ENCODE assay signal across 18 cellular contexts in genomic region chr6:2140438-2141128, GRCh38.
"Had no signal": no experiment of that assay in that cellular context is flagged by ENCODE, and none has a peak within 500 bp of the region (broad histone marks: within the 10 kb centered on the region; RNA-seq: fewer than 3 reads in every experiment).

No MANE protein-coding gene starts in this region.

- H3K36me3 Mint-ChIP-seq: activated CD4-positive, alpha-beta memory T cell treated with anti-CD3 and anti-CD28 coated beads for 36 hours; activated naive CD4-positive, alpha-beta T cell treated with anti-CD3 and anti-CD28 coated beads, Interleukin-2, amount 10 ng/mL, durations not matched to agents 7 days and 5 days had no signal

- H3K4me1 Mint-ChIP-seq: activated B cell treated with CpG ODN at 0.5 μM for 24 hours; activated naive CD4-positive, alpha-beta T cell treated with anti-CD3 and anti-CD28 coated beads, Interleukin-2, amount 10 ng/mL, durations not matched to agents 7 days and 5 days had no signal

- H3K36me3 ChIP-seq: heart right ventricle, prostate gland, right atrium auricular region, tibial artery had no signal

- H3K27ac ChIP-seq: heart right ventricle, prostate gland, right atrium auricular region, tibial artery had no signal

- H3K9me3 Mint-ChIP-seq: activated B cell treated with CpG ODN at 0.5 μM for 24 hours; activated CD4-positive, alpha-beta memory T cell treated with anti-CD3 and anti-CD28 coated beads for 36 hours; activated naive CD4-positive, alpha-beta T cell treated with anti-CD3 and anti-CD28 coated beads, Interleukin-2, amount 10 ng/mL, durations not matched to agents 7 days and 5 days; activated naive CD8-positive, alpha-beta T cell treated with anti-CD3 and anti-CD28 coated beads, Interleukin-2, amount 50 U/mL, for 24 hours; naive thymus-derived CD4-positive, alpha-beta T cell had no signal

- H3K27me3 Mint-ChIP-seq: activated B cell treated with CpG ODN at 0.5 μM for 24 hours; activated CD4-positive, alpha-beta memory T cell treated with anti-CD3 and anti-CD28 coated beads for 36 hours; activated CD4-positive, alpha-beta T cell treated with anti-CD3 and anti-CD28 coated beads for 36 hours; activated naive CD4-positive, alpha-beta T cell treated with anti-CD3 and anti-CD28 coated beads, Interleukin-2, amount 10 ng/mL, durations not matched to agents 7 days and 5 days; activated naive CD8-positive, alpha-beta T cell treated with anti-CD3 and anti-CD28 coated beads, Interleukin-2, amount 50 U/mL, for 24 hours had no signal

- H3K27me3 ChIP-seq: heart right ventricle, right atrium auricular region, tibial artery had no signal

- H3K9me3 ChIP-seq: heart right ventricle, prostate gland, right atrium auricular region, tibial artery had no signal

- H3K27ac Mint-ChIP-seq: activated B cell treated with CpG ODN at 0.5 μM for 24 hours; activated CD4-positive, alpha-beta memory T cell treated with anti-CD3 and anti-CD28 coated beads for 36 hours; activated CD4-positive, alpha-beta T cell treated with anti-CD3 and anti-CD28 coated beads for 36 hours; activated naive CD4-positive, alpha-beta T cell treated with anti-CD3 and anti-CD28 coated beads, Interleukin-2, amount 10 ng/mL, durations not matched to agents 7 days and 5 days; activated naive CD8-positive, alpha-beta T cell treated with anti-CD3 and anti-CD28 coated beads, Interleukin-2, amount 50 U/mL, for 24 hours; activated T-cell treated with anti-CD3 and anti-CD28 coated beads, Interleukin-2, amount 50 U/mL, for 72 hours; naive thymus-derived CD4-positive, alpha-beta T cell had no signal

- H3K4me3 Mint-ChIP-seq: activated B cell treated with CpG ODN at 0.5 μM for 24 hours; activated CD4-positive, alpha-beta memory T cell treated with anti-CD3 and anti-CD28 coated beads for 36 hours; activated CD4-positive, alpha-beta T cell treated with anti-CD3 and anti-CD28 coated beads for 36 hours; activated naive CD4-positive, alpha-beta T cell treated with anti-CD3 and anti-CD28 coated beads, Interleukin-2, amount 10 ng/mL, durations not matched to agents 7 days and 5 days; activated naive CD8-positive, alpha-beta T cell treated with anti-CD3 and anti-CD28 coated beads, Interleukin-2, amount 50 U/mL, for 24 hours; activated T-cell treated with anti-CD3 and anti-CD28 coated beads, Interleukin-2, amount 50 U/mL, for 72 hours; naive thymus-derived CD4-positive, alpha-beta T cell had no signal

- ATAC-seq: activated CD4-positive, alpha-beta T cell treated with anti-CD3 and anti-CD28 coated beads for 36 hours; activated naive CD8-positive, alpha-beta T cell treated with anti-CD3 and anti-CD28 coated beads, Interleukin-2, amount 50 U/mL, for 24 hours; activated T-cell treated with anti-CD3 and anti-CD28 coated beads, Interleukin-2, amount 50 U/mL, for 72 hours; heart right ventricle; naive thymus-derived CD4-positive, alpha-beta T cell had no signal

- H3K4me1 ChIP-seq: heart right ventricle, prostate gland, right atrium auricular region, tibial artery had no signal

- DNase-seq: activated B cell treated with CpG ODN at 0.5 μM for 24 hours; activated CD4-positive, alpha-beta memory T cell treated with anti-CD3 and anti-CD28 coated beads for 36 hours; activated CD4-positive, alpha-beta T cell treated with anti-CD3 and anti-CD28 coated beads for 36 hours; activated effector memory CD4-positive, alpha-beta T cell treated with Interleukin-2 at 50 U/mL for 16 hours; activated naive CD4-positive, alpha-beta T cell treated with anti-CD3 and anti-CD28 coated beads, Interleukin-2, amount 10 ng/mL, durations not matched to agents 7 days and 5 days; activated naive CD8-positive, alpha-beta T cell treated with anti-CD3 and anti-CD28 coated beads, Interleukin-2, amount 50 U/mL, for 24 hours; activated T-cell treated with anti-CD3 and anti-CD28 coated beads, Interleukin-2, amount 50 U/mL, for 72 hours; heart right ventricle; immature natural killer cell; kidney glomerular epithelial cell; naive thymus-derived CD4-positive, alpha-beta T cell; stimulated activated CD4-positive, alpha-beta T cell treated with anti-CD3 and anti-CD28 coated beads, Interleukin-4, amount 100 ng/mL, for 24 hours; stimulated activated naive CD4-positive, alpha-beta T cell treated with Interleukin-2 at 50 U/mL for 16 hours; substantia nigra; T-helper 9 cell; tibial artery had no signal

- H3K4me3 ChIP-seq: heart right ventricle, prostate gland, right atrium auricular region, tibial artery had no signal
